8 cellular contexts compared by ENCODE assay signal in genomic region chrX:104902070-104902469, GRCh38.
"Had no signal": no experiment of that assay in that cellular context is flagged by ENCODE, and none has a peak within 500 bp of the region (broad histone marks: within the 10 kb centered on the region; RNA-seq: fewer than 3 reads in every experiment).

No MANE protein-coding gene starts in this region.

- FAIRE-seq: HTR-8/SVneo had no signal

- H3K27ac Mint-ChIP-seq: HFFc6, IgD-negative memory B cell had no signal

- ATAC-seq: HCT116 had no signal

- H3K27me3 Mint-ChIP-seq: IgD-negative memory B cell had no signal

- DNase-seq: GM23248, GOT3, H7, HFFc6, KBM-7 had no signal

- H3K4me1 Mint-ChIP-seq: IgD-negative memory B cell had no signal

- H3K4me3 Mint-ChIP-seq: HFFc6, IgD-negative memory B cell had no signal

- H3K9me3 Mint-ChIP-seq: HFFc6 had no signal
